In genomic region chr2:54492335-54492734, GRCh38 we compare ENCODE assay signal across 21 cellular contexts. TPM values are rescaled to one million over a fixed set of nuclear protein-coding genes. Genes with fewer than 3 reads are reported as not detected.
A peak's percentile ranks its signal among the peaks of the same experiment; 100 is the strongest.
DNase-seq lines count a peak whose midpoint lies in the region; ATAC-seq and TF ChIP-seq lines count a peak whose summit lies in the region.
"Had no signal": no experiment of that assay in that cellular context is flagged by ENCODE, and none has a peak within 500 bp of the region (broad histone marks: within the 10 kb centered on the region; RNA-seq: fewer than 3 reads in every experiment).

No MANE protein-coding gene starts in this region.

- no peak overlapping the region for H3K23ac ChIP-seq in mesendoderm (ENCODE audit: low read length)

- H3K4ac ChIP-seq in mesendoderm (ENCODE audit: low read depth, low read length), result no peak overlapping the region

- H4K8ac ChIP-seq in mesendoderm (ENCODE audit: low read depth, low read length), result no peak overlapping the region

- H2AFZ ChIP-seq in HCT116 (ENCODE audit: low read depth, low read length, poor library complexity, severe bottlenecking) (no peak overlapping the region), PC-3 (ENCODE audit: low read length) (no peak overlapping the region)

- H3K4me2 ChIP-seq in HCT116 (ENCODE audit: low read length), result peak overlapping the region; percentile 5; the same call in 1 of the 2 replicates
- H3K4me2 ChIP-seq in PC-3 (ENCODE audit: low read length), result no peak overlapping the region
- no peak overlapping the region for H3K4me2 ChIP-seq in mesendoderm (ENCODE audit: low read length)
- H3K4me2 ChIP-seq: BLaER1 had no signal

- no peak overlapping the region for H3K56ac ChIP-seq in mesendoderm (ENCODE audit: low read length)

- no peak for TF ChIP-seq RAD21 in HCT116 (IDR thresholded peaks at IDR 0.05; ENCODE audit: low read depth)

- TF ChIP-seq POLR2A in HCT116 (IDR thresholded peaks at IDR 0.05; ENCODE audit: borderline replicate concordance, extremely low read depth, insufficient read depth, insufficient read length), result no peak
- no peak for TF ChIP-seq POLR2A in sigmoid colon (IDR thresholded peaks at IDR 0.05)

- no peak for TF ChIP-seq EP300 in sigmoid colon (IDR thresholded peaks at IDR 0.05)

- no peaks in the 10 kb centered on the region for H3K9me3 ChIP-seq in HCT116 (ENCODE audit: control insufficient read depth in 1 of 2, insufficient read depth in 1 of 2, low read depth in 1 of 2, low read length in 2 of 2)
- H3K9me3 ChIP-seq in PC-3 (ENCODE audit: low read length), result no peaks in the 10 kb centered on the region
- no peaks in the 10 kb centered on the region for H3K9me3 ChIP-seq in sigmoid colon
- H3K9me3 ChIP-seq: BLaER1, SJSA1 had no signal

- H2BK120ac ChIP-seq in mesendoderm (ENCODE audit: low read depth, low read length), result no peak overlapping the region

- H3K4me1 ChIP-seq in HCT116 (ENCODE audit: control insufficient read depth in 1 of 2, insufficient read depth in 2 of 2, low read length in 2 of 2) (peaks cover 8 to 25% of the 10 kb centered on the region in 2 experiments; a peak in 3 of 4 replicates), PC-3 (ENCODE audit: insufficient read depth, low read length) (no peaks in the 10 kb centered on the region; the same call in 1 of the 2 replicates), mesendoderm (ENCODE audit: control insufficient read depth, low read depth, low read length) (no peaks in the 10 kb centered on the region), sigmoid colon (peaks cover 0 to 51% (median 43%) of the 10 kb centered on the region in 4 donors)
- H3K4me1 ChIP-seq: BLaER1 had no signal

- H3K27ac ChIP-seq in HCT116 (ENCODE audit: low read depth, low read length) (no peak overlapping the region), PC-3 (ENCODE audit: low read length) (no peak overlapping the region), mesendoderm (ENCODE audit: low read depth, low read length) (no peak overlapping the region), sigmoid colon (no peak overlapping the region)
- H3K27ac ChIP-seq: BLaER1, SJSA1 had no signal

- DNase-seq in HCT116 (ENCODE audit: low read depth, low spot score) (no peak), PC-3 (no peak), kidney tubule cell (ENCODE audit: low spot score) (peak; percentile 33), mesendoderm (peak; percentile 71), NAMALWA (ENCODE audit: low spot score) (no peak), sigmoid colon (no peak)
- no peak for DNase-seq in activated CD8-positive, alpha-beta memory T cell treated with anti-CD3 and anti-CD28 coated beads, Interleukin-2, amount 50 U/mL, for 4 hours
- DNase-seq: CD4-positive, CD25-positive, alpha-beta regulatory T cell; DMS153; DND-41; H7; Karpas-422; NCI-H1105; NCI-H1436 treated with DMSO at 0.1 percent for 48 hours; NCI-H1930; NCI-H446; NCI-H524 treated with DMSO at 0.1 percent for 48 hours; NCI-H774; Right ventricle myocardium superior had no signal

- no peak overlapping the region for H3K18ac ChIP-seq in mesendoderm (ENCODE audit: low read length)

- no TSS peak for BruUV-seq in HCT116 (replicated peaks; lab: Mats Ljungman, UMichigan)
- no TSS peak for BruUV-seq in PC-3 (replicated peaks; lab: Mats Ljungman, UMichigan)

- H3K79me2 ChIP-seq in HCT116 (ENCODE audit: insufficient read depth, low read length) (no peaks in the 10 kb centered on the region), PC-3 (ENCODE audit: low read length) (no peaks in the 10 kb centered on the region), mesendoderm (ENCODE audit: control insufficient read depth, insufficient read depth, low read length) (no peaks in the 10 kb centered on the region)

- no peaks in the 10 kb centered on the region for H3K79me1 ChIP-seq in mesendoderm (ENCODE audit: low read length)

- H4K5ac ChIP-seq in mesendoderm (ENCODE audit: low read length), result no peak overlapping the region

- ATAC-seq in HCT116, result no peak
- peak; percentile 29; the same call in 1 of the 2 replicates for ATAC-seq in PC-3

- H2AK5ac ChIP-seq in mesendoderm (ENCODE audit: low read length), result no peak overlapping the region

- no CpG with 5 or more reads among the region's 2 CpGs for WGBS in mesendoderm (ENCODE audit: extremely low coverage, insufficient coverage, low lambda C conversion rate)
- WGBS in sigmoid colon, 2 donors, result 56 to 79% methylated on average over 2 of the region's 2 CpGs

- H2BK15ac ChIP-seq in mesendoderm (replicated peaks; ENCODE audit: low read depth), result no peak overlapping the region

- no peaks in the 10 kb centered on the region for H3K36me3 ChIP-seq in HCT116 (ENCODE audit: control insufficient read depth in 1 of 2, insufficient read depth in 2 of 2, low read length in 2 of 2)
- H3K36me3 ChIP-seq in PC-3 (ENCODE audit: low read depth, low read length), result no peaks in the 10 kb centered on the region
- no peaks in the 10 kb centered on the region for H3K36me3 ChIP-seq in mesendoderm (ENCODE audit: control insufficient read depth, insufficient read depth, low read length)
- H3K36me3 ChIP-seq in sigmoid colon, result no peaks in the 10 kb centered on the region
- H3K36me3 ChIP-seq: BLaER1 had no signal

- H3K9me2 ChIP-seq in HCT116 (ENCODE audit: insufficient read depth) (no peaks in the 10 kb centered on the region), PC-3 (replicated peaks; ENCODE audit: low read length) (no peaks in the 10 kb centered on the region)

- CTCF ChIA-PET in HCT116 (lab: Charles Lee) (no interaction called here), PC-3 (lab: Charles Lee) (no interaction called here)

- no peaks in the 10 kb centered on the region for H4K20me1 ChIP-seq in HCT116 (ENCODE audit: insufficient read depth)
- no peaks in the 10 kb centered on the region for H4K20me1 ChIP-seq in PC-3 (ENCODE audit: low read length)
- H4K20me1 ChIP-seq: BLaER1 had no signal

- H3K9ac ChIP-seq in HCT116 (ENCODE audit: low read length), result no peak overlapping the region
- no peak overlapping the region for H3K9ac ChIP-seq in PC-3 (ENCODE audit: low read length)
- H3K9ac ChIP-seq in mesendoderm (ENCODE audit: low read length), result no peak overlapping the region
- H3K9ac ChIP-seq: BLaER1 had no signal

- H3K4me3 ChIP-seq in HCT116 (replicated peaks in 1 of 2; ENCODE audit: low read depth in 1 of 2, low read length in 2 of 2) (no peak overlapping the region), PC-3 (ENCODE audit: low read length) (no peak overlapping the region), mesendoderm (ENCODE audit: low read length) (no peak overlapping the region), sigmoid colon (no peak overlapping the region)
- H3K4me3 ChIP-seq: BLaER1, SJSA1 had no signal

- intact Hi-C loops in HCT116 (cut with micrococcal nuclease), result no loop called here
- intact Hi-C loops in PC-3 (cut with micrococcal nuclease), result no loop called here
- intact Hi-C loops in sigmoid colon (cut with DNase I), result no loop called here

- RAD21 ChIA-PET in HCT116 (lab: Charles Lee; ENCODE audit: low non-redundant PET in 1 of 2, low total read pairs in 2 of 2, uncharacterized antibody in 2 of 2, unreplicated experiment in 2 of 2), result no interaction called here

- TF ChIP-seq CTCF in HCT116 (IDR thresholded peaks at IDR 0.05 in 2 of 3, conservative IDR thresholded peaks at IDR 0.05 in 1 of 3; ENCODE audit: borderline replicate concordance in 1 of 3, insufficient read depth in 1 of 3, low read depth in 2 of 3, low read length in 2 of 3) (no peak), PC-3 (conservative IDR thresholded peaks at IDR 0.05; ENCODE audit: low read depth, low read length) (no peak), sigmoid colon (IDR thresholded peaks at IDR 0.05) (no peak)

- POLR2A ChIA-PET in HCT116 (lab: Charles Lee), result interaction anchor here (1.1 kb wide), 1 partner anchor 12 kb away, joined by 3 read pairs; no protein-coding TSS in a partner anchor
- POLR2A ChIA-PET in PC-3 (lab: Charles Lee; ENCODE audit: unreplicated experiment), result no interaction called here

- no peak overlapping the region for H2BK5ac ChIP-seq in mesendoderm (ENCODE audit: low read length)

- no peaks in the 10 kb centered on the region for H3F3A ChIP-seq in PC-3 (ENCODE audit: low read length, unreplicated experiment)

- H3K27me3 ChIP-seq in HCT116 (ENCODE audit: insufficient read depth, low read length) (no peaks in the 10 kb centered on the region), PC-3 (ENCODE audit: low read length) (no peaks in the 10 kb centered on the region), mesendoderm (ENCODE audit: insufficient read depth, low read length, poor library complexity) (no peaks in the 10 kb centered on the region), sigmoid colon (no peaks in the 10 kb centered on the region)
- H3K27me3 ChIP-seq: BLaER1 had no signal

TF ChIP-seq in HCT116, 20 proteins besides CTCF, POLR2A, EP300 and RAD21:
- TF ChIP-seq ZFX (IDR thresholded peaks at IDR 0.05) (no peak), FOSL1 (IDR thresholded peaks at IDR 0.05; ENCODE audit: low read depth) (no peak), JUND (IDR thresholded peaks at IDR 0.05) (no peak), YY1 (IDR thresholded peaks at IDR 0.05; ENCODE audit: extremely low read depth, insufficient replicate concordance, low read depth, low read length) (no peak), MAX (IDR thresholded peaks at IDR 0.05) (no peak), EGR1 (IDR thresholded peaks at IDR 0.05; ENCODE audit: low read depth) (no peak), ZNF274 (IDR thresholded peaks at IDR 0.05; ENCODE audit: low read depth, low read length) (no peak), EZH2phosphoT487 (IDR thresholded peaks at IDR 0.05; ENCODE audit: borderline replicate concordance) (no peak), ELF1 (IDR thresholded peaks at IDR 0.05; ENCODE audit: borderline replicate concordance, low read depth) (no peak), SRF (IDR thresholded peaks at IDR 0.05; ENCODE audit: low read depth) (no peak)
TF ChIP-seq in HCT116: peak in this region for 0.

RNA-seq across cellular contexts. Expression of gene SPTBN1, which starts 36.2 kb away (rescaled TPM):
- total RNA-seq in HCT116 (2021; ENCODE audit: unreplicated experiment) (84.4 TPM), PC-3 (2014; rRNA removed) (202 and 235 TPM in 2 replicates), sigmoid colon (100 to 1,000 TPM; 169 to 273 (median 259) TPM)
- 36.1 and 41.4 TPM in 2 replicates for polyA plus RNA-seq in HCT116 (2012)
- polyA plus RNA-seq in mesendoderm (2013, experiment 1 of 2), result 66.2 TPM
- polyA plus RNA-seq in mesendoderm (2013, experiment 2 of 2), result 65.5 TPM
- polyA plus RNA-seq in sigmoid colon, result 100 to 1,000 TPM in 1 of 3 donors, 10 to 100 TPM in 2; 23.1 to 101 (median 36.6) TPM

Comparison
In these comparisons a context has a peak if more than half of its experiments do, and no peak if none do; other contexts are left out.
1. DNase-seq: peak in kidney tubule cell (single experiment) and mesendoderm (single experiment); none in HCT116 (single experiment), PC-3 (single experiment), NAMALWA (single experiment), activated CD8-positive, alpha-beta memory T cell treated with anti-CD3 and anti-CD28 coated beads, Interleukin-2, amount 50 U/mL, for 4 hours (single experiment) and sigmoid colon (single experiment).